In the genomic region with DNA sequence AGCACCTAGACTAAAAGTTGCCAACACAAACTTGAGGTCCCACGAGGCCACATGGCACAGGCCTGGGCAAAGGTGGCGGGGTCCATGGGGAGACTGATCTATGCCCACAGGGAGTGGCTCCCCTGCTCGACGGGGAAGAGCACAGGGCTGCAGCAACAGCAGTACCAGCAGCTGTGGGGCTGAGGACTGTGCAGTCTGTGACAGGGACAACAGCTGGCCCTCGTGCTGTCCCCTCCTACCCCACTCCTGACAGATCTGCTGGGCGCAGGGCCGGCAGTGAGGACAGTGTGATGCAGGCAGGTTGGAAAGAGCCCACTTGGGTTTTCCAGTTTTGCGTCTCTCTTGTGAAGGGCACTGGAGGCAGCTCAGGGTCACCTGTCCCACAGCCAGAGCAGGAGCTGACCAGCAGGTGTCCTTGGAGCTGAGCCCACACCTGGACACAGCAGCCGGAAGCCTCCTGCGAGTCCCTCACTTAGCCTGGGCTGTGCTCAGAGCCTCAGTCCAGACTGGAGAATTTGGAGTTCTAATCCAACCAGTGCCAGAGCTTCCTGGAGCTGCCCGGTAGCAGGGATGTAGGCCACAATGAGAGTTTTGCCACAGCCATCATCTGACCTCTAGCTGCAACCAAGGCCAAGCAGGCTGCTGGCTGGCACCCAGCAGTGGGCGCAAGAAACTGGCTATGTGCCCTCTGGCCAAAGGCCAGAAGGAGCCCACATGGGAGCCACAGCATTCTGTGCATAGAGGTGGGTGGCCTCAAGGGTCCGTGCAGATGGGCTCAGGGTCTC, we compare ENCODE assay signal across 14 cellular contexts. TPM values are rescaled to one million over a fixed set of nuclear protein-coding genes. Genes with fewer than 3 reads are reported as not detected.
DNase-seq lines count a peak whose midpoint lies in the region; ATAC-seq and TF ChIP-seq lines count a peak whose summit lies in the region.
"Had no signal": no experiment of that assay in that cellular context is flagged by ENCODE, and none has a peak within 500 bp of the region (broad histone marks: within the 10 kb centered on the region; RNA-seq: fewer than 3 reads in every experiment).

No MANE protein-coding gene starts in this region.

- TF ChIP-seq CTCF in VCaP (conservative IDR thresholded peaks at IDR 0.05) (no peak; the same call in 1 of the 2 replicates), thyroid gland (IDR thresholded peaks at IDR 0.05) (peak in 2 of 6 experiments; percentile 3 to 26), Calu3 (IDR thresholded peaks at IDR 0.05; ENCODE audit: unreplicated experiment) (no peak)

- no peak overlapping the region for H3K9ac ChIP-seq in mesenchymal stem cell (ENCODE audit: low read length)

- peak overlapping the region in 1 of 2 experiments; percentile 48 for H2BK12ac ChIP-seq in mesenchymal stem cell (ENCODE audit: low read length in 2 of 2)

- H4K91ac ChIP-seq in mesenchymal stem cell (ENCODE audit: low read length): no peak overlapping the region

- H2BK120ac ChIP-seq in mesenchymal stem cell (ENCODE audit: low read depth, low read length): no peak overlapping the region

- no TSS peak for BruUV-seq in Calu3 (replicated peaks; lab: Mats Ljungman, UMichigan)

- no peak overlapping the region for H3K4me2 ChIP-seq in mesenchymal stem cell (ENCODE audit: low read length, poor library complexity, severe bottlenecking)

- ATAC-seq in HG02763 (IDR thresholded peaks at IDR 0.05; ENCODE audit: unreplicated experiment): no peak

- H2BK5ac ChIP-seq in mesenchymal stem cell (ENCODE audit: low read depth, low read length, poor library complexity, severe bottlenecking): no peak overlapping the region

- H3K27me3 Mint-ChIP-seq in activated T-cell treated with anti-CD3 and anti-CD28 coated beads, Interleukin-2, amount 50 U/mL, for 24 hours: peaks cover 32% of the 10 kb centered on the region
- no peaks in the 10 kb centered on the region for H3K27me3 Mint-ChIP-seq in Calu3 (ENCODE audit: unreplicated experiment)

- H3K4me1 ChIP-seq in mesenchymal stem cell (ENCODE audit: control insufficient read depth, insufficient read depth, low read depth, low read length) (peaks cover 22% of the 10 kb centered on the region), thyroid gland (peaks cover 1 to 16% of the 10 kb centered on the region in 2 donors)

- no peak for TF ChIP-seq POLR2A in thyroid gland (IDR thresholded peaks at IDR 0.05)

- H3K4me3 ChIP-seq in mesenchymal stem cell (ENCODE audit: insufficient read depth in 1 of 2, low read depth in 1 of 2, low read length in 2 of 2): no peak overlapping the region
- no peak overlapping the region for H3K4me3 ChIP-seq in thyroid gland (replicated peaks in 1 of 3)

- H3K27me3 ChIP-seq in mesenchymal stem cell (ENCODE audit: control insufficient read depth in 1 of 2, insufficient read depth in 1 of 2, low read length in 2 of 2) (no peaks in the 10 kb centered on the region), thyroid gland (no peaks in the 10 kb centered on the region)

- intact Hi-C loops in thyroid gland (cut with DNase I) (no loop called here), Calu3 (cut with micrococcal nuclease; ENCODE audit: unreplicated experiment) (no loop called here)

- no peak overlapping the region for H3K4ac ChIP-seq in mesenchymal stem cell (ENCODE audit: low read depth in 1 of 2, low read length in 2 of 2)

- no peaks in the 10 kb centered on the region for H3K9me3 Mint-ChIP-seq in activated T-cell treated with anti-CD3 and anti-CD28 coated beads, Interleukin-2, amount 50 U/mL, for 24 hours
- no peaks in the 10 kb centered on the region for H3K9me3 Mint-ChIP-seq in Calu3 (ENCODE audit: low read depth, unreplicated experiment)
- H3K9me3 Mint-ChIP-seq: natural killer cell; stimulated activated naive CD8-positive, alpha-beta T cell treated with anti-CD3 and anti-CD28 coated beads, Interleukin-15, Interleukin-2, amounts not matched to agents 100 ng/mL and 50 ng/mL, for 24 hours had no signal

- H3K36me3 ChIP-seq in mesenchymal stem cell (ENCODE audit: control insufficient read depth in 1 of 2, insufficient read depth in 2 of 2, low read depth in 1 of 2, low read length in 2 of 2) (peaks cover 32 to 45% of the 10 kb centered on the region in 2 experiments), thyroid gland (peaks cover 26 to 29% of the 10 kb centered on the region in 2 donors)

- WGBS in mesenchymal stem cell: 81% methylated on average over 13 of the region's 13 CpGs
- WGBS in thyroid gland, 2 donors: 45 to 53% methylated on average over 8 to 11 of the region's 13 CpGs

- no peak overlapping the region for H3K14ac ChIP-seq in mesenchymal stem cell (ENCODE audit: low read length in 2 of 2)

- DNase-seq in activated T-cell treated with anti-CD3 and anti-CD28 coated beads, Interleukin-2, amount 50 U/mL, for 24 hours: no peak
- DNase-seq in activated T-cell treated with anti-CD3 and anti-CD28 coated beads for 4 hours (no peak), mesenchymal stem cell (no peak), thyroid gland (peak; percentile 64 to 82), Calu3 (no peak), ACHN (no peak)
- DNase-seq: activated T-cell treated with anti-CD3 and anti-CD28 coated beads, Interleukin-2, amount 50 U/mL, for 1 hour; natural killer cell; NCI-H1930; RPMI8226 had no signal

- no peak overlapping the region for H4K8ac ChIP-seq in mesenchymal stem cell (ENCODE audit: low read length)

- no peaks in the 10 kb centered on the region for H3K9me3 ChIP-seq in mesenchymal stem cell (ENCODE audit: control insufficient read depth, low read length)
- no peaks in the 10 kb centered on the region for H3K9me3 ChIP-seq in thyroid gland

- H2BK15ac ChIP-seq in mesenchymal stem cell (ENCODE audit: low read depth, poor library complexity, severe bottlenecking): no peak overlapping the region

- H3K4me3 Mint-ChIP-seq in activated T-cell treated with anti-CD3 and anti-CD28 coated beads, Interleukin-2, amount 50 U/mL, for 24 hours: no peak overlapping the region
- H3K4me3 Mint-ChIP-seq in Calu3 (ENCODE audit: low read depth, unreplicated experiment): no peak overlapping the region
- H3K4me3 Mint-ChIP-seq: natural killer cell; stimulated activated naive CD8-positive, alpha-beta T cell treated with anti-CD3 and anti-CD28 coated beads, Interleukin-15, Interleukin-2, amounts not matched to agents 100 ng/mL and 50 ng/mL, for 24 hours had no signal

- H2AK5ac ChIP-seq in mesenchymal stem cell (ENCODE audit: low read length, severe bottlenecking): peak overlapping the region; percentile 54

- peaks cover 38% of the 10 kb centered on the region for H3K36me3 Mint-ChIP-seq in activated T-cell treated with anti-CD3 and anti-CD28 coated beads, Interleukin-2, amount 50 U/mL, for 24 hours (ENCODE audit: low read depth)
- H3K36me3 Mint-ChIP-seq in Calu3 (ENCODE audit: insufficient read depth, unreplicated experiment): peaks cover 82% of the 10 kb centered on the region

- peak overlapping the region in 1 of 2 experiments; percentile 37 for H3K18ac ChIP-seq in mesenchymal stem cell (ENCODE audit: low read depth in 1 of 2, low read length in 2 of 2)

- no peak overlapping the region for H2AFZ ChIP-seq in mesenchymal stem cell (ENCODE audit: low read depth, low read length)

- peaks cover 6% of the 10 kb centered on the region for H3K79me1 ChIP-seq in mesenchymal stem cell (replicated peaks; ENCODE audit: low read length, poor library complexity, severe bottlenecking)

- no peak overlapping the region for H3K23ac ChIP-seq in mesenchymal stem cell (ENCODE audit: low read length in 2 of 2)

- CTCF ChIA-PET in Calu3 (lab: Charles Lee): interaction anchor here (0.6 kb wide), 1 partner anchor 880 kb away, joined by 3 read pairs; no protein-coding TSS in a partner anchor

- peak overlapping the region; percentile 53 for H3K27ac ChIP-seq in VCaP
- no peak overlapping the region for H3K27ac ChIP-seq in mesenchymal stem cell (ENCODE audit: low read length, poor library complexity, severe bottlenecking)
- H3K27ac ChIP-seq in thyroid gland: peak overlapping the region in 2 of 3 donors; percentile 8 to 33

- in situ Hi-C loops in ACHN (cut with HindIII; ENCODE audit: low pct_ligation_motif_present, low pct_unique_long_range_greater_than_20kb, low sequenced_read_pairs): no loop called here

- peaks cover 11% of the 10 kb centered on the region for H3K4me1 Mint-ChIP-seq in activated T-cell treated with anti-CD3 and anti-CD28 coated beads, Interleukin-2, amount 50 U/mL, for 24 hours (ENCODE audit: low read depth)
- H3K4me1 Mint-ChIP-seq in Calu3 (ENCODE audit: low read depth, unreplicated experiment): no peaks in the 10 kb centered on the region

- H3K27ac Mint-ChIP-seq in activated T-cell treated with anti-CD3 and anti-CD28 coated beads, Interleukin-2, amount 50 U/mL, for 24 hours: peak overlapping the region; percentile 33
- no peak overlapping the region for H3K27ac Mint-ChIP-seq in Calu3 (ENCODE audit: unreplicated experiment)
- H3K27ac Mint-ChIP-seq: natural killer cell; stimulated activated naive CD8-positive, alpha-beta T cell treated with anti-CD3 and anti-CD28 coated beads, Interleukin-15, Interleukin-2, amounts not matched to agents 100 ng/mL and 50 ng/mL, for 24 hours had no signal

RNA-seq across cellular contexts. Expression of gene GAS2L1, which starts 3.6 kb away (rescaled TPM):
- 21.8 TPM for polyA plus RNA-seq in mesenchymal stem cell (2013, experiment 1 of 2)
- 22.6 TPM for polyA plus RNA-seq in mesenchymal stem cell (2013, experiment 2 of 2)
- total RNA-seq in thyroid gland: 10 to 100 TPM in 3 of 4 donors, 1 to 10 TPM in 1; 9.3 to 22.2 (median 15.7) TPM
- 16.6 and 16.9 TPM in 2 replicates for total RNA-seq in Calu3 (2022)

RNA-seq across cellular contexts. Expression of gene RASL10A, which starts 12.6 kb away (rescaled TPM):
- polyA plus RNA-seq in mesenchymal stem cell (2013, experiment 1 of 2): 0.06 TPM
- 0.04 TPM for polyA plus RNA-seq in mesenchymal stem cell (2013, experiment 2 of 2)
- 1 to 10 TPM in 1 of 4 donors, under 1 TPM in 1, not detected in 2; 0.67 to 1.7 TPM for total RNA-seq in thyroid gland
- total RNA-seq in Calu3 (2022): 1.6 and 2.2 TPM in 2 replicates
- total RNA-seq: bronchial epithelial cell had no signal

RNA-seq across cellular contexts. Expression of gene EWSR1, which starts 34.8 kb away (rescaled TPM):
- polyA plus RNA-seq in mesenchymal stem cell (2013, experiment 1 of 2): 174 TPM
- polyA plus RNA-seq in mesenchymal stem cell (2013, experiment 2 of 2): 172 TPM
- total RNA-seq in thyroid gland (100 to 1,000 TPM; 205 to 290 (median 258) TPM), Calu3 (2022) (368 and 374 TPM in 2 replicates)

RNA-seq across cellular contexts. Expression of gene RHBDD3, which starts 35.1 kb away (rescaled TPM):
- 22.5 TPM for polyA plus RNA-seq in mesenchymal stem cell (2013, experiment 1 of 2)
- polyA plus RNA-seq in mesenchymal stem cell (2013, experiment 2 of 2): 22.7 TPM
- total RNA-seq in thyroid gland (10 to 100 TPM; 27.8 to 54.9 (median 48.9) TPM), Calu3 (2022) (51.5 and 51.7 TPM in 2 replicates)

Comparison
In these comparisons a context has a peak if more than half of its experiments do, and no peak if none do; other contexts are left out.
1. DNase-seq: peak in thyroid gland (2 of 2); none in activated T-cell treated with anti-CD3 and anti-CD28 coated beads, Interleukin-2, amount 50 U/mL, for 24 hours (single experiment), activated T-cell treated with anti-CD3 and anti-CD28 coated beads for 4 hours (single experiment), mesenchymal stem cell (single experiment), Calu3 (single experiment) and ACHN (single experiment).